Comparison of ENCODE assay signal across 8 cellular contexts in genomic region chr1:121097127-121097866, GRCh38.
DNase-seq lines count a peak whose midpoint lies in the region; ATAC-seq and TF ChIP-seq lines count a peak whose summit lies in the region.
"Not testable (repeated sequence)": the region's sequence is repeated elsewhere in the genome, so short reads cannot be mapped to it uniquely, and the experiment has no call there.

No MANE protein-coding gene starts in this region.

- H3K4me3 Mint-ChIP-seq in Calu3 (ENCODE audit: low read depth, unreplicated experiment) = peak overlapping the region; percentile 50

- H3K27me3 ChIP-seq in HUES48 (ENCODE audit: control insufficient read depth, insufficient read depth, low read length); PC-3 (ENCODE audit: low read length): not testable (repeated sequence)

- BruUV-seq in Calu3 (replicated peaks; lab: Mats Ljungman, UMichigan); PC-3 (replicated peaks; lab: Mats Ljungman, UMichigan): not testable (repeated sequence)

- not testable (repeated sequence) for H3K27ac Mint-ChIP-seq in Calu3 (ENCODE audit: unreplicated experiment)

- H3K4me1 ChIP-seq in HUES48 (ENCODE audit: control insufficient read depth, insufficient read depth, low read length); PC-3 (ENCODE audit: insufficient read depth, low read length); mucosa of descending colon (ENCODE audit: low read depth): not testable (repeated sequence)

- DNase-seq in Calu3 (peak; percentile 83), PC-3 (peak; percentile 83), activated T-cell treated with anti-CD3 and anti-CD28 coated beads for 24 hours (ENCODE audit: low read depth) (peak; percentile 78), epithelial cell of esophagus (ENCODE audit: low read depth) (peak; percentile 73), mucosa of descending colon (peak; percentile 86 to 90 (median 87))
- peak; percentile 77 for DNase-seq in stimulated activated CD8-positive, alpha-beta memory T cell treated with anti-CD3 and anti-CD28 coated beads, Interleukin-15, amount 100 ng/mL, for 24 hours (ENCODE audit: low read depth)

- not testable (repeated sequence) for H3K9me3 Mint-ChIP-seq in Calu3 (ENCODE audit: low read depth, unreplicated experiment)

- H3K9me2 ChIP-seq in PC-3 (replicated peaks; ENCODE audit: low read length) = not testable (repeated sequence)

- not testable (repeated sequence) for H4K20me1 ChIP-seq in PC-3 (ENCODE audit: low read length)

- ATAC-seq in GM21529 (IDR thresholded peaks at IDR 0.05; ENCODE audit: unreplicated experiment) (peak; percentile 94), PC-3 (peak; percentile 97), mucosa of descending colon (peak; percentile 99)

- not testable (repeated sequence) for H3K9ac ChIP-seq in HUES48 (ENCODE audit: low read depth, low read length); PC-3 (ENCODE audit: low read length)

- H3F3A ChIP-seq in PC-3 (ENCODE audit: low read length, unreplicated experiment) = not testable (repeated sequence)

- H3K4me3 ChIP-seq in HUES48 (ENCODE audit: low read depth, low read length) = peak overlapping the region; percentile 57; the same call in 1 of the 2 replicates
- H3K4me3 ChIP-seq in PC-3 (ENCODE audit: low read length) = peak overlapping the region; percentile 52; the same call in 1 of the 2 replicates
- H3K4me3 ChIP-seq in epithelial cell of esophagus (ENCODE audit: low read length) = peak overlapping the region; percentile 34
- H3K4me3 ChIP-seq in mucosa of descending colon = not testable (repeated sequence)

- not testable (repeated sequence) for H3K4me1 Mint-ChIP-seq in Calu3 (ENCODE audit: low read depth, unreplicated experiment)

- not testable (repeated sequence) for H3K9me3 ChIP-seq in HUES48 (ENCODE audit: control insufficient read depth, insufficient read depth, low read length); PC-3 (ENCODE audit: low read length); mucosa of descending colon

- H3K4me2 ChIP-seq in PC-3 (ENCODE audit: low read length) = peak overlapping the region; percentile 44; the same call in 1 of the 2 replicates

- H3K79me2 ChIP-seq in PC-3 (ENCODE audit: low read length) = not testable (repeated sequence)

- H3K36me3 ChIP-seq in HUES48 (ENCODE audit: control insufficient read depth, insufficient read depth, low read length); PC-3 (ENCODE audit: low read depth, low read length); mucosa of descending colon (ENCODE audit: low read depth): not testable (repeated sequence)

- CTCF ChIA-PET in Calu3 (lab: Charles Lee); PC-3 (lab: Charles Lee): not testable (repeated sequence)

- not testable (repeated sequence) for H3K27ac ChIP-seq in HUES48 (ENCODE audit: low read depth, low read length); PC-3 (ENCODE audit: low read length)

- H2AFZ ChIP-seq in PC-3 (ENCODE audit: low read length) = not testable (repeated sequence)

- TF ChIP-seq CTCF in Calu3 (IDR thresholded peaks at IDR 0.05; ENCODE audit: unreplicated experiment) (peak; percentile 65), PC-3 (conservative IDR thresholded peaks at IDR 0.05; ENCODE audit: low read depth, low read length) (peak; percentile 27), epithelial cell of esophagus (IDR thresholded peaks at IDR 0.05; ENCODE audit: insufficient read depth, low read depth, low read length, missing control alignments) (peak; percentile 24), mucosa of descending colon (IDR thresholded peaks at IDR 0.05) (peak; percentile 43)

- H3K27me3 Mint-ChIP-seq in Calu3 (ENCODE audit: unreplicated experiment) = not testable (repeated sequence)

- H3K36me3 Mint-ChIP-seq in Calu3 (ENCODE audit: insufficient read depth, unreplicated experiment) = not testable (repeated sequence)

- POLR2A ChIA-PET in PC-3 (lab: Charles Lee; ENCODE audit: unreplicated experiment) = not testable (repeated sequence)

- intact Hi-C loops in Calu3 (cut with micrococcal nuclease; ENCODE audit: unreplicated experiment); PC-3 (cut with micrococcal nuclease); mucosa of descending colon (cut with DNase I, micrococcal nuclease): not testable (repeated sequence)
